ENCODE assay signal across 13 cellular contexts in genomic region chr5:139577689-139578347, GRCh38. TPM values are rescaled to one million over a fixed set of nuclear protein-coding genes. Genes with fewer than 3 reads are reported as not detected.
A peak's percentile ranks its signal among the peaks of the same experiment; 100 is the strongest.
DNase-seq lines count a peak whose midpoint lies in the region; ATAC-seq and TF ChIP-seq lines count a peak whose summit lies in the region.
"Had no signal": no experiment of that assay in that cellular context is flagged by ENCODE, and none has a peak within 500 bp of the region (broad histone marks: within the 10 kb centered on the region; RNA-seq: fewer than 3 reads in every experiment).

No MANE protein-coding gene starts in this region.

- H3K4ac ChIP-seq in IMR-90 (ENCODE audit: low read depth, low read length), result no peak overlapping the region

- H3K4me1 Mint-ChIP-seq in activated T-helper 17 cell treated with anti-CD3 and anti-CD28 coated beads, Interleukin-2, amount 50 U/mL, for 72 hours, result peaks cover 32% of the 10 kb centered on the region
- peaks cover 26 to 84% (median 67%) of the 10 kb centered on the region in 4 donors for H3K4me1 Mint-ChIP-seq in naive thymus-derived CD8-positive, alpha-beta T cell

- H3K9me2 ChIP-seq in DOHH2 (replicated peaks; ENCODE audit: control insufficient read depth, low read length), result no peaks in the 10 kb centered on the region

- H3K9me3 ChIP-seq in DOHH2 (ENCODE audit: control insufficient read depth, insufficient read depth, low read length) (no peaks in the 10 kb centered on the region), IMR-90 (ENCODE audit: control insufficient read depth, insufficient read depth, low read length) (no peaks in the 10 kb centered on the region)
- H3K9me3 ChIP-seq: gastroesophageal sphincter had no signal

- DNase-seq in IMR-90 (no peak), H4 (ENCODE audit: low spot score) (no peak), HT-29 (ENCODE audit: low spot score) (no peak), NCI-H1417 (lab: John Stamatoyannopoulos, UW) (no peak)
- DNase-seq in naive thymus-derived CD8-positive, alpha-beta T cell, result no peak
- DNase-seq: activated gamma-delta T cell, KBM-7, kidney glomerular epithelial cell, occipital lobe, Right ventricle myocardium superior had no signal

- H4K20me1 ChIP-seq in DOHH2 (ENCODE audit: control insufficient read depth, insufficient read depth, low read depth, low read length) (peaks cover 60% of the 10 kb centered on the region), IMR-90 (ENCODE audit: insufficient read depth, low read length) (peaks cover 77% of the 10 kb centered on the region)

- peaks cover 3 to 58% of the 10 kb centered on the region in 2 experiments for H3K79me1 ChIP-seq in IMR-90 (ENCODE audit: low read depth in 1 of 2, low read length in 2 of 2)

- no peak overlapping the region for H2AK5ac ChIP-seq in IMR-90 (ENCODE audit: low read depth, low read length)

- no peak for TF ChIP-seq RAD21 in IMR-90 (IDR thresholded peaks at IDR 0.05; ENCODE audit: low read length)

- peaks cover 55% of the 10 kb centered on the region for H3K36me3 Mint-ChIP-seq in activated T-helper 17 cell treated with anti-CD3 and anti-CD28 coated beads, Interleukin-2, amount 50 U/mL, for 72 hours (ENCODE audit: low read depth)
- H3K36me3 Mint-ChIP-seq in naive thymus-derived CD8-positive, alpha-beta T cell, result peaks cover 0 to 31% (median 2%) of the 10 kb centered on the region in 3 donors

- no peak overlapping the region for H2BK5ac ChIP-seq in IMR-90 (ENCODE audit: low read depth, low read length, poor library complexity, severe bottlenecking)

- H3F3A ChIP-seq in DOHH2 (ENCODE audit: control insufficient read depth, insufficient read depth), result peaks cover 8% of the 10 kb centered on the region

- peak overlapping the region; percentile 44; the same call in 1 of the 2 replicates for H3K23ac ChIP-seq in IMR-90 (ENCODE audit: low read depth, low read length)

- TF ChIP-seq POLR2A in IMR-90 (IDR thresholded peaks at IDR 0.05; ENCODE audit: low read depth, low read length), result no peak

- no peak overlapping the region for H2AFZ ChIP-seq in IMR-90 (replicated peaks; ENCODE audit: low read length, poor library complexity)

- no peak overlapping the region for H3K18ac ChIP-seq in IMR-90 (ENCODE audit: low read depth, low read length)

- H2AK9ac ChIP-seq in IMR-90 (replicated peaks; ENCODE audit: low read depth, low read length, poor library complexity), result no peak overlapping the region

- H3K14ac ChIP-seq in IMR-90 (replicated peaks; ENCODE audit: low read depth, low read length), result no peak overlapping the region

- H3K9me3 Mint-ChIP-seq in activated T-helper 17 cell treated with anti-CD3 and anti-CD28 coated beads, Interleukin-2, amount 50 U/mL, for 72 hours, result no peaks in the 10 kb centered on the region
- H3K9me3 Mint-ChIP-seq in naive thymus-derived CD8-positive, alpha-beta T cell, result no peaks in the 10 kb centered on the region

- peak overlapping the region; percentile 57 for H3K4me3 Mint-ChIP-seq in activated T-helper 17 cell treated with anti-CD3 and anti-CD28 coated beads, Interleukin-2, amount 50 U/mL, for 72 hours
- peak overlapping the region; percentile 40 to 80 (median 68) for H3K4me3 Mint-ChIP-seq in naive thymus-derived CD8-positive, alpha-beta T cell

- H3K56ac ChIP-seq in IMR-90 (ENCODE audit: extremely low read depth, insufficient read depth, low read length), result no peak overlapping the region

- CTCF ChIA-PET in IMR-90 (lab: Yijun Ruan, JAX), result no interaction called here

- no peak overlapping the region for H2BK120ac ChIP-seq in IMR-90 (ENCODE audit: low read depth, low read length)

- H3K4me3 ChIP-seq in DOHH2 (ENCODE audit: low read length) (0 out of 2 replicates have a peak overlapping the region, but pooled peaks have one; percentile 12), IMR-90 (ENCODE audit: insufficient read depth, low read depth, low read length) (no peak overlapping the region)
- H3K4me3 ChIP-seq: gastroesophageal sphincter had no signal

- H3K27me3 ChIP-seq in DOHH2 (ENCODE audit: control insufficient read depth, low read length), result no peaks in the 10 kb centered on the region
- no peaks in the 10 kb centered on the region for H3K27me3 ChIP-seq in IMR-90 (ENCODE audit: control insufficient read depth, insufficient read depth, low read length)
- H3K27me3 ChIP-seq: gastroesophageal sphincter had no signal

- H3K27ac ChIP-seq in DOHH2 (ENCODE audit: low read depth, low read length), result no peak overlapping the region
- no peak overlapping the region; the same call in 1 of the 2 replicates for H3K27ac ChIP-seq in IMR-90 (ENCODE audit: insufficient read depth, low read length)
- H3K27ac ChIP-seq: gastroesophageal sphincter had no signal

- peak overlapping the region; percentile 60 for H3K4me2 ChIP-seq in DOHH2 (ENCODE audit: low read length)
- no peak overlapping the region for H3K4me2 ChIP-seq in IMR-90 (ENCODE audit: low read depth, low read length)

- TF ChIP-seq CTCF in DOHH2 (IDR thresholded peaks at IDR 0.05; ENCODE audit: low read depth, low read length, poor library complexity, severe bottlenecking) (no peak), IMR-90 (conservative IDR thresholded peaks at IDR 0.05; ENCODE audit: low read depth, low read length) (no peak)

- H4K91ac ChIP-seq in IMR-90 (ENCODE audit: insufficient read depth, low read depth, low read length), result no peak overlapping the region

- no CpG with 5 or more reads among the region's 5 CpGs for WGBS in IMR-90 (ENCODE audit: extremely low coverage in 2 of 2, insufficient read length in 1 of 2), 2 experiments

- no peaks in the 10 kb centered on the region for H3K27me3 Mint-ChIP-seq in activated T-helper 17 cell treated with anti-CD3 and anti-CD28 coated beads, Interleukin-2, amount 50 U/mL, for 72 hours
- no peaks in the 10 kb centered on the region for H3K27me3 Mint-ChIP-seq in naive thymus-derived CD8-positive, alpha-beta T cell

- H3K36me3 ChIP-seq in DOHH2 (ENCODE audit: control insufficient read depth, low read length), result peaks cover 65% of the 10 kb centered on the region
- H3K36me3 ChIP-seq in IMR-90 (ENCODE audit: control insufficient read depth, insufficient read depth, low read length), result peaks cover 3% of the 10 kb centered on the region; the same call in 1 of the 2 replicates

- in situ Hi-C loops in IMR-90 (cut with MboI; ENCODE audit: low sequenced_read_pairs), result no loop called here

- no peak overlapping the region for H2BK20ac ChIP-seq in IMR-90 (ENCODE audit: low read depth, low read length)

- H2BK15ac ChIP-seq in IMR-90 (ENCODE audit: low read depth, low read length), result no peak overlapping the region

- H3K9me1 ChIP-seq in IMR-90 (ENCODE audit: insufficient read depth, low read length), result peaks cover 6% of the 10 kb centered on the region; the same call in 1 of the 2 replicates

- H4K5ac ChIP-seq in IMR-90 (ENCODE audit: low read depth, low read length), result no peak overlapping the region

- POLR2A ChIA-PET in IMR-90 (lab: Charles Lee; ENCODE audit: unreplicated experiment), result interaction anchor here (0.5 kb wide), 1 partner anchor 12 kb away, joined by 4 read pairs; no protein-coding TSS in a partner anchor
- POLR2A ChIA-PET in naive thymus-derived CD8-positive, alpha-beta T cell (lab: Charles Lee), result interaction anchor here (0.7 to 12.2 kb wide), 10 partner anchors 11 to 551 kb away, joined by 3 to 224 read pairs (median 7); partner anchors contain the start of gene UBE2D2

- no peak overlapping the region for H4K8ac ChIP-seq in IMR-90 (ENCODE audit: low read depth in 2 of 2, low read length in 2 of 2)

- H3K79me2 ChIP-seq in DOHH2 (ENCODE audit: control insufficient read depth, low read length), result peaks cover 100% of the 10 kb centered on the region

- intact Hi-C loops in IMR-90 (cut with micrococcal nuclease), result loop anchor here (5.0 kb wide), 2 partner anchors 54 to 114 kb away; no protein-coding TSS in a partner anchor

- H3K27ac Mint-ChIP-seq in activated T-helper 17 cell treated with anti-CD3 and anti-CD28 coated beads, Interleukin-2, amount 50 U/mL, for 72 hours, result peak overlapping the region; percentile 67
- peak overlapping the region; percentile 72 to 97 (median 93) for H3K27ac Mint-ChIP-seq in naive thymus-derived CD8-positive, alpha-beta T cell

- ATAC-seq in IMR-90 (ENCODE audit: low read depth), result no peak
- ATAC-seq in activated T-helper 17 cell treated with anti-CD3 and anti-CD28 coated beads, Interleukin-2, amount 50 U/mL, for 72 hours (replicated peaks), result no peak
- ATAC-seq in naive thymus-derived CD8-positive, alpha-beta T cell, result no peak
- ATAC-seq: gastroesophageal sphincter had no signal

- no TSS peak for BruUV-seq in IMR-90 (replicated peaks; lab: Mats Ljungman, UMichigan)

- dilution Hi-C loops in IMR-90 (cut with HindIII; ENCODE audit: low sequenced_read_pairs, unreplicated experiment), result no loop called here

- no peak overlapping the region for H3K9ac ChIP-seq in IMR-90 (ENCODE audit: low read depth, low read length)

- peaks cover 80% of the 10 kb centered on the region for H3K4me1 ChIP-seq in DOHH2 (ENCODE audit: control insufficient read depth, low read length)
- peaks cover 11% of the 10 kb centered on the region for H3K4me1 ChIP-seq in IMR-90 (ENCODE audit: control insufficient read depth, insufficient read depth, low read length)

TF ChIP-seq in IMR-90, 13 proteins besides CTCF, POLR2A, EP300 and RAD21 (continues in another document):
- TF ChIP-seq FOS (IDR thresholded peaks at IDR 0.05; ENCODE audit: low read depth, low read length) (no peak), BHLHE40 (IDR thresholded peaks at IDR 0.05; ENCODE audit: low read depth, low read length) (no peak), RFX5 (IDR thresholded peaks at IDR 0.05; ENCODE audit: low read depth, low read length) (no peak), SMC3 (IDR thresholded peaks at IDR 0.05; ENCODE audit: low read depth, low read length) (no peak), MAFK (IDR thresholded peaks at IDR 0.05; ENCODE audit: low read depth, low read length) (no peak), CHD1 (IDR thresholded peaks at IDR 0.05; ENCODE audit: low read depth, low read length) (no peak)
- TF ChIP-seq, protein P1, sequence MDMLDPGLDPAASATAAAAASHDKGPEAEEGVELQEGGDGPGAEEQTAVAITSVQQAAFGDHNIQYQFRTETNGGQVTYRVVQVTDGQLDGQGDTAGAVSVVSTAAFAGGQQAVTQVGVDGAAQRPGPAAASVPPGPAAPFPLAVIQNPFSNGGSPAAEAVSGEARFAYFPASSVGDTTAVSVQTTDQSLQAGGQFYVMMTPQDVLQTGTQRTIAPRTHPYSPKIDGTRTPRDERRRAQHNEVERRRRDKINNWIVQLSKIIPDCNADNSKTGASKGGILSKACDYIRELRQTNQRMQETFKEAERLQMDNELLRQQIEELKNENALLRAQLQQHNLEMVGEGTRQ (IDR thresholded peaks at IDR 0.05; ENCODE audit: low read depth, low read length), result no peak

RNA-seq across cellular contexts. Expression of gene UBE2D2, which starts 16.7 kb away (rescaled TPM):
- total RNA-seq in IMR-90 (2012; rRNA removed), result 35.7 and 56.7 TPM in 2 replicates
- polyA plus RNA-seq in IMR-90 (2012; rRNA removed), result 26.9 and 34.4 TPM in 2 replicates
- 17.1 and 36.9 TPM in 2 replicates for polyA plus RNA-seq in IMR-90 (2012; cell fraction: cytosol; rRNA removed)
- 16.3 and 16.8 TPM in 2 replicates for polyA plus RNA-seq in IMR-90 (2012; cell fraction: nucleus; rRNA removed; ENCODE audit: low replicate concordance)
- total RNA-seq in activated T-helper 17 cell treated with anti-CD3 and anti-CD28 coated beads, Interleukin-2, amount 50 U/mL, for 72 hours, result 100 to 1,000 TPM; 200 to 270 TPM
- 100 to 1,000 TPM; 223 to 236 TPM for total RNA-seq in naive thymus-derived CD8-positive, alpha-beta T cell
- polyA plus RNA-seq in naive thymus-derived CD8-positive, alpha-beta T cell, result 100 to 1,000 TPM; 356 to 403 (median 359) TPM
- 64.7 and 79.3 TPM in 2 replicates for total RNA-seq in H4 (2014; rRNA removed; shearing (Covaris generic))
- 83.5 and 91.9 TPM in 2 replicates for total RNA-seq in HT-29 (2014; rRNA removed; shearing (Covaris generic))
